17 cellular contexts compared by ENCODE assay signal in genomic region chr13:100314132-100314910, GRCh38.
"Had no signal": no experiment of that assay in that cellular context is flagged by ENCODE, and none has a peak within 500 bp of the region (broad histone marks: within the 10 kb centered on the region; RNA-seq: fewer than 3 reads in every experiment).

No MANE protein-coding gene starts in this region.

- H3K27ac Mint-ChIP-seq: activated naive CD8-positive, alpha-beta T cell treated with anti-CD3 and anti-CD28 coated beads, Interleukin-2, amount 50 U/mL, for 24 hours; endodermal cell; natural killer cell treated with Interleukin-12 subunit alpha and Interleukin-12 subunit beta and Interleukin-15 and Interleukin-18, amount 100 ng/mL, for 72 hours; stimulated activated naive B cell treated with anti-CD40 and anti-IgM and Interleukin-4, amounts not matched to agents 10 μg/mL and 1 μg/mL and 100 μg/mL, for 72 hours had no signal

- H3K27ac ChIP-seq: ascending aorta, esophagus muscularis mucosa, right atrium auricular region, skin epidermis, tibial artery had no signal

- H3K9me3 ChIP-seq: ascending aorta, esophagus muscularis mucosa, right atrium auricular region, tibial artery had no signal

- H3K27me3 ChIP-seq: ascending aorta, esophagus muscularis mucosa, right atrium auricular region, tibial artery had no signal

- ATAC-seq: activated naive CD8-positive, alpha-beta T cell treated with anti-CD3 and anti-CD28 coated beads, Interleukin-2, amount 50 U/mL, for 24 hours; natural killer cell treated with Interleukin-12 subunit alpha and Interleukin-12 subunit beta and Interleukin-15 and Interleukin-18, amount 100 ng/mL, for 72 hours; stimulated activated naive B cell treated with anti-CD40 and anti-IgM and Interleukin-4, amounts not matched to agents 10 μg/mL and 1 μg/mL and 100 μg/mL, for 72 hours had no signal

- H3K9me3 Mint-ChIP-seq: stimulated activated naive B cell treated with anti-CD40 and anti-IgM and Interleukin-4, amounts not matched to agents 10 μg/mL and 1 μg/mL and 100 μg/mL, for 72 hours had no signal

- H3K4me3 ChIP-seq: ascending aorta, esophagus muscularis mucosa, right atrium auricular region, skin epidermis, tibial artery had no signal

- H3K4me1 ChIP-seq: ascending aorta, esophagus muscularis mucosa, right atrium auricular region, tibial artery had no signal

- H3K27me3 Mint-ChIP-seq: activated naive CD8-positive, alpha-beta T cell treated with anti-CD3 and anti-CD28 coated beads, Interleukin-2, amount 50 U/mL, for 24 hours; natural killer cell treated with Interleukin-12 subunit alpha and Interleukin-12 subunit beta and Interleukin-15 and Interleukin-18, amount 100 ng/mL, for 72 hours; stimulated activated naive B cell treated with anti-CD40 and anti-IgM and Interleukin-4, amounts not matched to agents 10 μg/mL and 1 μg/mL and 100 μg/mL, for 72 hours had no signal

- DNase-seq: activated CD4-positive, CD25-positive, alpha-beta regulatory T cell treated with anti-CD3 and anti-CD28 coated beads, Interleukin-2, amount 50 U/mL, for 72 hours; activated naive CD4-positive, alpha-beta T cell treated with Interleukin-2 at 50 U/mL for 16 hours; activated naive CD8-positive, alpha-beta T cell treated with anti-CD3 and anti-CD28 coated beads, Interleukin-2, amount 50 U/mL, for 24 hours; dermis blood vessel endothelial cell; endodermal cell; hypothalamus; posterior cingulate gyrus; stimulated activated CD4-positive, alpha-beta T cell treated with anti-CD3 and anti-CD28 coated beads, Interleukin-15, amount 100 ng/mL, for 24 hours; stimulated activated CD4-positive, alpha-beta T cell treated with anti-CD3 and anti-CD28 coated beads, Interleukin-4, amount 100 ng/mL, for 1 hour; stimulated activated naive B cell treated with anti-CD40 and anti-IgM and Interleukin-4, amounts not matched to agents 10 μg/mL and 1 μg/mL and 100 μg/mL, for 72 hours; T-helper 9 cell; tibial artery had no signal

- H3K4me1 Mint-ChIP-seq: activated naive CD8-positive, alpha-beta T cell treated with anti-CD3 and anti-CD28 coated beads, Interleukin-2, amount 50 U/mL, for 24 hours; endodermal cell; stimulated activated naive B cell treated with anti-CD40 and anti-IgM and Interleukin-4, amounts not matched to agents 10 μg/mL and 1 μg/mL and 100 μg/mL, for 72 hours had no signal

- H3K4me3 Mint-ChIP-seq: activated naive CD8-positive, alpha-beta T cell treated with anti-CD3 and anti-CD28 coated beads, Interleukin-2, amount 50 U/mL, for 24 hours; endodermal cell; natural killer cell treated with Interleukin-12 subunit alpha and Interleukin-12 subunit beta and Interleukin-15 and Interleukin-18, amount 100 ng/mL, for 72 hours; stimulated activated naive B cell treated with anti-CD40 and anti-IgM and Interleukin-4, amounts not matched to agents 10 μg/mL and 1 μg/mL and 100 μg/mL, for 72 hours had no signal
